22 cellular contexts compared by ENCODE assay signal in genomic region chr21:31918250-31918775, GRCh38. TPM values are rescaled to one million over a fixed set of nuclear protein-coding genes. Genes with fewer than 3 reads are reported as not detected.
DNase-seq lines count a peak whose midpoint lies in the region; TF ChIP-seq lines count a peak whose summit lies in the region.
"Had no signal": no experiment of that assay in that cellular context is flagged by ENCODE, and none has a peak within 500 bp of the region (broad histone marks: within the 10 kb centered on the region; RNA-seq: fewer than 3 reads in every experiment).

No MANE protein-coding gene starts in this region.

- CTCF ChIA-PET in activated CD4-positive, alpha-beta memory T cell treated with anti-CD3 and anti-CD28 coated beads, Interleukin-2, amount 10 ng/mL, durations not matched to agents 7 days and 5 days (lab: Charles Lee): interaction anchor here (0.8 kb wide), 1 partner anchor 1159 kb away, joined by 3 read pairs; no protein-coding TSS in a partner anchor

- peaks cover 9% of the 10 kb centered on the region for H3K9me3 Mint-ChIP-seq in neural crest cell
- no peaks in the 10 kb centered on the region for H3K9me3 Mint-ChIP-seq in activated CD4-positive, alpha-beta memory T cell treated with anti-CD3 and anti-CD28 coated beads, Interleukin-2, amount 10 ng/mL, durations not matched to agents 7 days and 5 days
- H3K9me3 Mint-ChIP-seq: CD4-positive, alpha-beta memory T cell had no signal

- DNase-seq in HFF-Myc (ENCODE audit: extremely low read depth, low read depth) (no peak), fibroblast of the aortic adventitia (ENCODE audit: low read depth) (no peak), neural crest cell (ENCODE audit: low read depth, low spot score) (no peak), HuH-7 (ENCODE audit: low spot score) (no peak), substantia nigra (lab: John Stamatoyannopoulos, UW) (no peak)
- no peak for DNase-seq in activated CD4-positive, alpha-beta memory T cell treated with anti-CD3 and anti-CD28 coated beads, Interleukin-2, amount 10 ng/mL, durations not matched to agents 7 days and 5 days
- DNase-seq: Caco-2; CD4-positive, alpha-beta memory T cell; DMS 273 treated with DMSO at 0.1 percent for 48 hours; DMS79 treated with DMSO at 0.1 percent for 48 hours; GOT3; HFFc6; KG1; NCI-H1092; NCI-H1436 treated with DMSO at 0.1 percent for 48 hours; NCI-H2029; NCI-H345; NCI-H526; Peyer's patch had no signal

- H3K27ac Mint-ChIP-seq in neural crest cell (ENCODE audit: unreplicated experiment): no peak overlapping the region
- H3K27ac Mint-ChIP-seq in activated CD4-positive, alpha-beta memory T cell treated with anti-CD3 and anti-CD28 coated beads, Interleukin-2, amount 10 ng/mL, durations not matched to agents 7 days and 5 days: no peak overlapping the region
- H3K27ac Mint-ChIP-seq: CD4-positive, alpha-beta memory T cell; HFFc6 had no signal

- TF ChIP-seq CTCF in GM12873 (IDR thresholded peaks at IDR 0.05; ENCODE audit: insufficient read depth, low read depth, low read length, missing control alignments) (peak; percentile 23), HFF-Myc (IDR thresholded peaks at IDR 0.05; ENCODE audit: low read depth, low read length, missing control alignments) (peak; percentile 8), fibroblast of the aortic adventitia (IDR thresholded peaks at IDR 0.05; ENCODE audit: insufficient read depth, low read length) (peak; percentile 9), neural crest cell (conservative IDR thresholded peaks at IDR 0.05) (peak; percentile 34)

- no peak overlapping the region for H3K4me3 ChIP-seq in HFF-Myc (replicated peaks; ENCODE audit: low read depth, low read length)
- no peak overlapping the region for H3K4me3 ChIP-seq in fibroblast of the aortic adventitia (ENCODE audit: low read depth, low read length)
- H3K4me3 ChIP-seq: BLaER1 treated with 17β-estradiol and CSF1 and Interleukin-3, amounts not matched to agents 10 nM and 100 nM; Peyer's patch; SJSA1 had no signal

- H3K4me1 Mint-ChIP-seq in neural crest cell: peaks cover 46% of the 10 kb centered on the region
- no peaks in the 10 kb centered on the region for H3K4me1 Mint-ChIP-seq in activated CD4-positive, alpha-beta memory T cell treated with anti-CD3 and anti-CD28 coated beads, Interleukin-2, amount 10 ng/mL, durations not matched to agents 7 days and 5 days

- no peaks in the 10 kb centered on the region for H3K27me3 Mint-ChIP-seq in neural crest cell (ENCODE audit: low read depth)
- no peaks in the 10 kb centered on the region for H3K27me3 Mint-ChIP-seq in activated CD4-positive, alpha-beta memory T cell treated with anti-CD3 and anti-CD28 coated beads, Interleukin-2, amount 10 ng/mL, durations not matched to agents 7 days and 5 days

- H3K4me3 Mint-ChIP-seq in neural crest cell: no peak overlapping the region
- H3K4me3 Mint-ChIP-seq in activated CD4-positive, alpha-beta memory T cell treated with anti-CD3 and anti-CD28 coated beads, Interleukin-2, amount 10 ng/mL, durations not matched to agents 7 days and 5 days: no peak overlapping the region
- H3K4me3 Mint-ChIP-seq: CD4-positive, alpha-beta memory T cell; HFFc6 had no signal

- H3K36me3 Mint-ChIP-seq in neural crest cell (ENCODE audit: low read depth): peaks cover 14% of the 10 kb centered on the region
- no peaks in the 10 kb centered on the region for H3K36me3 Mint-ChIP-seq in activated CD4-positive, alpha-beta memory T cell treated with anti-CD3 and anti-CD28 coated beads, Interleukin-2, amount 10 ng/mL, durations not matched to agents 7 days and 5 days (ENCODE audit: low read depth)
- H3K36me3 Mint-ChIP-seq: CD4-positive, alpha-beta memory T cell had no signal

- no peak overlapping the region for H3K27ac ChIP-seq in substantia nigra (ENCODE audit: low read depth, low read length, poor library complexity, severe bottlenecking)
- H3K27ac ChIP-seq: BLaER1 treated with 17β-estradiol and CSF1 and Interleukin-3, amounts not matched to agents 10 nM and 100 nM; Peyer's patch; SJSA1 had no signal

- POLR2A ChIA-PET in activated CD4-positive, alpha-beta memory T cell treated with anti-CD3 and anti-CD28 coated beads, Interleukin-2, amount 10 ng/mL, durations not matched to agents 7 days and 5 days (lab: Charles Lee): no interaction called here

RNA-seq across cellular contexts. Expression of gene HUNK, which starts 45.5 kb away (rescaled TPM):
- 0.45 and 4.3 TPM in 2 replicates for total RNA-seq in fibroblast of the aortic adventitia (ENCODE audit: low replicate concordance)
- total RNA-seq in neural crest cell: 29.1 and 39.6 TPM in 2 replicates
- under 1 TPM; 0.03 to 0.05 TPM for total RNA-seq in activated CD4-positive, alpha-beta memory T cell treated with anti-CD3 and anti-CD28 coated beads, Interleukin-2, amount 10 ng/mL, durations not matched to agents 7 days and 5 days
- total RNA-seq: HFFc6 had no signal
